In the genomic region with DNA sequence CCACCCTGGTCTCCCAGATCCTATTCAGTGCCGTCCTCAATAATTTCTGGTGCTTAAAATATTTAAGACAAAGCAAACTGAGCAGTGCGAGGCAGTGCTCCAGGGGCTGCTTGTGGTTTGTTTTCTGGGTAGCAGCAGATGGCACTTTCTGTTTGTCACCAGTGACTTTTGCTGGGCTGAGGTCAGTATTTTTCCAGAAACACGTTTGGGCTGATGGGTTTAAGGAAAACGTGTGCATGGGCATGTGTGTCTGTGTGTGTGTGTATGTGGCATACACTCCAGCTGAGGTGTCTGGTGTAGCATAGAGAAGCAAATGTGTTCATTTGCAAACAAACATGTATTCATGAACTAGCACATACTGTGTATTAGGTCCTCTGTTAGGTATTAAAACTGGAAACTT, we compare ENCODE assay signal across 6 cellular contexts. TPM values are rescaled to one million over a fixed set of nuclear protein-coding genes. Genes with fewer than 3 reads are reported as not detected.
"Had no signal": no experiment of that assay in that cellular context is flagged by ENCODE, and none has a peak within 500 bp of the region (broad histone marks: within the 10 kb centered on the region; RNA-seq: fewer than 3 reads in every experiment).

No MANE protein-coding gene starts in this region.

RNA-seq across cellular contexts. Expression of gene CD8B, which starts 10.1 kb away (rescaled TPM):
- total RNA-seq: chondrocyte, endodermal cell, esophagus mucosa, glomerular endothelial cell, osteocyte had no signal
- polyA plus RNA-seq: keratinocyte had no signal
